ENCODE assay signal across 31 cellular contexts in the genomic region with DNA sequence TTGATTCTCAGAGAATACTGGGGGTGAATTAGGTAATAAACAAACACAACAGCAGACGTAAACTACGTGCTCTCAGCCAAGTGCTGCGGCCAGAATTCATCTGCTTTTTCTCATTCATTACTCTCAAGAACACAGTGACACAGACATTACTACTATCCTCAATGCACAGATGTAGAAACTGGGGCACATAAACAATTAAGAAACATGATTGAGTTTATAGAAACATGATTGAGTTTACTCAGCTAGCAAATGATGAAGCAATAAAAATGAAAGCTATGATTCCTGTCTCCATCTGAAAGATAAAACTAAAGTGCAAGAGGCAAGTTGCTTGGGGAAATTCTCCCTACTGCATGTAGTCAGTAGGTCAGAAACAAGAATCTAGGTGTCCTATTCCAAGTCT.
"Had no signal": no experiment of that assay in that cellular context is flagged by ENCODE, and none has a peak within 500 bp of the region (broad histone marks: within the 10 kb centered on the region; RNA-seq: fewer than 3 reads in every experiment).

No MANE protein-coding gene starts in this region.

- H3K9me3 ChIP-seq: adrenal gland, Peyer's patch, SJSA1 had no signal

- DNase-seq: activated CD4-positive, alpha-beta T cell treated with anti-CD3 and anti-CD28 coated beads for 1 hour; activated CD4-positive, alpha-beta T cell treated with anti-CD3 and anti-CD28 coated beads, Interleukin-2, amount 10 ng/mL, durations not matched to agents 24 days and 14 days; activated CD4-positive, alpha-beta T cell treated with anti-CD3 and anti-CD28 coated beads, Interleukin-2, amount 50 U/mL, for 4 hours; activated CD4-positive, CD25-positive, alpha-beta regulatory T cell; activated CD8-positive, alpha-beta T cell treated with anti-CD3 and anti-CD28 coated beads for 36 hours; activated gamma-delta T cell; activated naive CD4-positive, alpha-beta T cell treated with Interleukin-2 at 50 U/mL for 16 hours; activated naive CD8-positive, alpha-beta T cell treated with anti-CD3 and anti-CD28 coated beads, Interleukin-2, amount 10 ng/mL, durations not matched to agents 7 days and 5 days; activated T-cell treated with anti-CD3 and anti-CD28 coated beads, Interleukin-2, amount 50 U/mL, for 1 hour; adrenal gland; anterior cingulate cortex; brain microvascular endothelial cell; Kasumi-1; KG1; MG63; NCI-H1048; NCI-H1105 treated with DMSO at 0.1 percent for 48 hours; NCI-H1436; NCI-H1694; NCI-H1930; NCI-H2081 treated with DMSO at 0.1 percent for 48 hours; NCI-H226; NCI-H524 treated with DMSO at 0.1 percent for 48 hours; NK-92 treated with Interleukin-12 subunit alpha and Interleukin-12 subunit beta, amount 100 ng/mL, for 24 hours; PC-3; Peyer's patch; RPMI8226; SHP77 treated with DMSO at 0.1 percent for 48 hours; T1000; WERI-Rb-1 had no signal

- ATAC-seq: activated CD8-positive, alpha-beta T cell treated with anti-CD3 and anti-CD28 coated beads for 36 hours; PC-3 had no signal

- H3K27ac ChIP-seq: adrenal gland, brain microvascular endothelial cell, Peyer's patch, SJSA1, WERI-Rb-1 had no signal

- H3K4me3 ChIP-seq: adrenal gland, MG63, Peyer's patch, SJSA1 had no signal

- H3K4me1 ChIP-seq: adrenal gland, Peyer's patch, SJSA1 had no signal

- H3K36me3 ChIP-seq: adrenal gland, brain microvascular endothelial cell, MG63, Peyer's patch, SJSA1, WERI-Rb-1 had no signal

- H3K27me3 ChIP-seq: adrenal gland, brain microvascular endothelial cell, MG63, Peyer's patch, SJSA1 had no signal
